34 cellular contexts compared by ENCODE assay signal in genomic region chr2:67318014-67318413, GRCh38.
"Had no signal": no experiment of that assay in that cellular context is flagged by ENCODE, and none has a peak within 500 bp of the region (broad histone marks: within the 10 kb centered on the region; RNA-seq: fewer than 3 reads in every experiment).

No MANE protein-coding gene starts in this region.

- H3K27ac Mint-ChIP-seq: activated CD4-positive, alpha-beta T cell treated with anti-CD3 and anti-CD28 coated beads for 36 hours; activated CD4-positive, alpha-beta T cell treated with anti-CD3 and anti-CD28 coated beads, Interleukin-2, amount 10 ng/mL, durations not matched to agents 7 days and 5 days; activated CD8-positive, alpha-beta T cell treated with anti-CD3 and anti-CD28 coated beads, Interleukin-2, amount 10 ng/mL, durations not matched to agents 7 days and 5 days; activated naive CD4-positive, alpha-beta T cell treated with anti-CD3 and anti-CD28 coated beads, Interleukin-2, amount 50 U/mL, for 24 hours; activated naive CD8-positive, alpha-beta T cell treated with anti-CD3 and anti-CD28 coated beads, Interleukin-2, amount 10 ng/mL, durations not matched to agents 7 days and 5 days; activated T-cell treated with anti-CD3 and anti-CD28 coated beads, Interleukin-2, amount 50 U/mL, for 24 hours; activated T-helper 2 cell treated with anti-CD3 and anti-CD28 coated beads, Interferon-gamma antibody, Interleukin-2, Interleukin-4, amounts not matched to agents 10 μg/mL and 5 μg/mL and 100 μg/mL, durations not matched to agents 14 hours and 24 hours and 36 hours had no signal

- H3K36me3 ChIP-seq: ascending aorta, cardiac muscle cell, MG63, Peyer's patch, SJSA1 had no signal

- H3K36me3 Mint-ChIP-seq: activated naive CD4-positive, alpha-beta T cell treated with anti-CD3 and anti-CD28 coated beads, Interleukin-2, amount 50 U/mL, for 24 hours; activated naive CD8-positive, alpha-beta T cell treated with anti-CD3 and anti-CD28 coated beads, Interleukin-2, amount 10 ng/mL, durations not matched to agents 7 days and 5 days had no signal

- ATAC-seq: activated CD4-positive, alpha-beta T cell treated with anti-CD3 and anti-CD28 coated beads for 36 hours; activated CD4-positive, CD25-positive, alpha-beta regulatory T cell treated with anti-CD3 and anti-CD28 coated beads, Interleukin-2, amount 50 U/mL, for 24 hours; activated CD8-positive, alpha-beta T cell treated with anti-CD3 and anti-CD28 coated beads, Interleukin-2, amount 10 ng/mL, durations not matched to agents 7 days and 5 days; PC-3 had no signal

- H3K9me3 ChIP-seq: ascending aorta, MG63, Peyer's patch, SJSA1 had no signal

- H3K27me3 Mint-ChIP-seq: activated CD4-positive, alpha-beta T cell treated with anti-CD3 and anti-CD28 coated beads, Interleukin-2, amount 10 ng/mL, durations not matched to agents 7 days and 5 days; activated naive CD4-positive, alpha-beta T cell treated with anti-CD3 and anti-CD28 coated beads, Interleukin-2, amount 50 U/mL, for 24 hours; activated naive CD8-positive, alpha-beta T cell treated with anti-CD3 and anti-CD28 coated beads, Interleukin-2, amount 10 ng/mL, durations not matched to agents 7 days and 5 days; activated T-cell treated with anti-CD3 and anti-CD28 coated beads, Interleukin-2, amount 50 U/mL, for 24 hours had no signal

- DNase-seq: activated CD4-positive, alpha-beta T cell treated with anti-CD3 and anti-CD28 coated beads for 36 hours; activated CD4-positive, alpha-beta T cell treated with anti-CD3 and anti-CD28 coated beads, Interleukin-2, amount 10 ng/mL, durations not matched to agents 7 days and 5 days; activated CD4-positive, alpha-beta T cell treated with anti-CD3 and anti-CD28 coated beads, Interleukin-2, amount 50 U/mL, for 48 hours; activated CD8-positive, alpha-beta T cell treated with anti-CD3 and anti-CD28 coated beads, Interleukin-2, amount 10 ng/mL, durations not matched to agents 7 days and 5 days; activated gamma-delta T cell; activated naive CD4-positive, alpha-beta T cell treated with Interleukin-2 at 50 U/mL for 16 hours; activated naive CD8-positive, alpha-beta T cell treated with anti-CD3 and anti-CD28 coated beads, Interleukin-2, amount 10 ng/mL, durations not matched to agents 7 days and 5 days; activated T-cell treated with anti-CD3 and anti-CD28 coated beads, Interleukin-2, amount 50 U/mL, for 24 hours; amygdala; Karpas-422; KBM-7; MG63; NCI-H1048; NCI-H1105 treated with DMSO at 0.1 percent for 48 hours; NCI-H1436; NCI-H1694; NCI-H1930; NCI-H2081 treated with DMSO at 0.1 percent for 48 hours; NCI-H226; NCI-H446 treated with DMSO at 0.1 percent for 48 hours; NCI-H69; NK-92 treated with Interleukin-12 subunit alpha and Interleukin-12 subunit beta, amount 100 ng/mL, for 24 hours; PC-3; Peyer's patch; RPMI8226; SHP77 treated with DMSO at 0.1 percent for 48 hours; T1000 had no signal

- H3K27me3 ChIP-seq: ascending aorta, cardiac muscle cell, MG63, Peyer's patch, SJSA1 had no signal

- H3K4me3 ChIP-seq: ascending aorta, cardiac muscle cell, MG63, Peyer's patch, SJSA1 had no signal

- H3K4me3 Mint-ChIP-seq: activated CD4-positive, alpha-beta T cell treated with anti-CD3 and anti-CD28 coated beads for 36 hours; activated CD4-positive, alpha-beta T cell treated with anti-CD3 and anti-CD28 coated beads, Interleukin-2, amount 10 ng/mL, durations not matched to agents 7 days and 5 days; activated CD8-positive, alpha-beta T cell treated with anti-CD3 and anti-CD28 coated beads, Interleukin-2, amount 10 ng/mL, durations not matched to agents 7 days and 5 days; activated naive CD4-positive, alpha-beta T cell treated with anti-CD3 and anti-CD28 coated beads, Interleukin-2, amount 50 U/mL, for 24 hours; activated naive CD8-positive, alpha-beta T cell treated with anti-CD3 and anti-CD28 coated beads, Interleukin-2, amount 10 ng/mL, durations not matched to agents 7 days and 5 days; activated T-cell treated with anti-CD3 and anti-CD28 coated beads, Interleukin-2, amount 50 U/mL, for 24 hours; central memory CD8-positive, alpha-beta T cell had no signal

- H3K9me3 Mint-ChIP-seq: activated CD4-positive, alpha-beta T cell treated with anti-CD3 and anti-CD28 coated beads, Interleukin-2, amount 10 ng/mL, durations not matched to agents 7 days and 5 days; activated naive CD4-positive, alpha-beta T cell treated with anti-CD3 and anti-CD28 coated beads, Interleukin-2, amount 50 U/mL, for 24 hours; activated naive CD8-positive, alpha-beta T cell treated with anti-CD3 and anti-CD28 coated beads, Interleukin-2, amount 10 ng/mL, durations not matched to agents 7 days and 5 days; activated T-cell treated with anti-CD3 and anti-CD28 coated beads, Interleukin-2, amount 50 U/mL, for 24 hours; activated T-helper 2 cell treated with anti-CD3 and anti-CD28 coated beads, Interferon-gamma antibody, Interleukin-2, Interleukin-4, amounts not matched to agents 10 μg/mL and 5 μg/mL and 100 μg/mL, durations not matched to agents 14 hours and 24 hours and 36 hours; central memory CD8-positive, alpha-beta T cell had no signal

- H3K4me1 Mint-ChIP-seq: activated CD4-positive, alpha-beta T cell treated with anti-CD3 and anti-CD28 coated beads for 36 hours; activated CD4-positive, alpha-beta T cell treated with anti-CD3 and anti-CD28 coated beads, Interleukin-2, amount 10 ng/mL, durations not matched to agents 7 days and 5 days; activated naive CD4-positive, alpha-beta T cell treated with anti-CD3 and anti-CD28 coated beads, Interleukin-2, amount 50 U/mL, for 24 hours; activated naive CD8-positive, alpha-beta T cell treated with anti-CD3 and anti-CD28 coated beads, Interleukin-2, amount 10 ng/mL, durations not matched to agents 7 days and 5 days; central memory CD8-positive, alpha-beta T cell had no signal

- H3K27ac ChIP-seq: cardiac muscle cell, Peyer's patch, SJSA1 had no signal
